28 cellular contexts compared by ENCODE assay signal in genomic region chr15:92044510-92044909, GRCh38.
"Had no signal": no experiment of that assay in that cellular context is flagged by ENCODE, and none has a peak within 500 bp of the region (broad histone marks: within the 10 kb centered on the region; RNA-seq: fewer than 3 reads in every experiment).

No MANE protein-coding gene starts in this region.

- H3K36me3 Mint-ChIP-seq: activated CD8-positive, alpha-beta memory T cell treated with anti-CD3 and anti-CD28 coated beads, Interleukin-2, amount 10 ng/mL, durations not matched to agents 7 days and 5 days; activated naive CD4-positive, alpha-beta T cell treated with anti-CD3 and anti-CD28 coated beads, Interleukin-2, amount 50 U/mL, for 72 hours had no signal

- H3K4me1 ChIP-seq: body of pancreas, SJCRH30 had no signal

- H3K9me3 Mint-ChIP-seq: activated B cell treated with CpG ODN at 0.5 μM for 24 hours; activated naive CD8-positive, alpha-beta T cell treated with anti-CD3 and anti-CD28 coated beads, Interleukin-2, amount 50 U/mL, for 24 hours; activated T-cell treated with anti-CD3 and anti-CD28 coated beads, Interleukin-2, amount 50 U/mL, for 24 hours; T-helper 1 cell treated with Interleukin-12 subunit alpha and Interleukin-12 subunit beta and Interleukin-4 antibody, amounts not matched to agents 30 μg/mL and 1 μg/mL, for 36 hours had no signal

- H3K36me3 ChIP-seq: ascending aorta, SJCRH30 had no signal

- H3K27me3 ChIP-seq: ascending aorta, body of pancreas, SJCRH30 had no signal

- DNase-seq: activated B cell treated with CpG ODN at 0.5 μM for 24 hours; activated CD4-positive, alpha-beta T cell treated with anti-CD3 and anti-CD28 coated beads for 1 hour; activated CD4-positive, alpha-beta T cell treated with anti-CD3 and anti-CD28 coated beads, Interleukin-2, amount 10 ng/mL, durations not matched to agents 24 days and 14 days; activated CD4-positive, alpha-beta T cell treated with anti-CD3 and anti-CD28 coated beads, Interleukin-2, amount 50 U/mL, for 48 hours; activated CD8-positive, alpha-beta memory T cell treated with anti-CD3 and anti-CD28 coated beads, Interleukin-2, amount 10 ng/mL, durations not matched to agents 7 days and 5 days; activated effector memory CD4-positive, alpha-beta T cell treated with anti-CD3 and anti-CD28 coated beads, Interleukin-2, amount 50 U/mL, for 16 hours; activated naive CD4-positive, alpha-beta T cell treated with Interleukin-2 at 50 U/mL for 16 hours; activated naive CD8-positive, alpha-beta T cell treated with anti-CD3 and anti-CD28 coated beads, Interleukin-2, amount 50 U/mL, for 24 hours; activated T-cell treated with anti-CD3 and anti-CD28 coated beads, Interleukin-2, amount 50 U/mL, for 24 hours; amniotic stem cell; body of pancreas; IMR-90; KG1; NCI-H1092; NCI-H1417; NCI-H1694 treated with DMSO at 0.1 percent for 48 hours; NCI-H2029 treated with DMSO at 0.1 percent for 48 hours; NCI-H345; NCI-H510A; NCI-H526 treated with DMSO at 0.1 percent for 48 hours; NCI-H82; SJCRH30; SK-N-SH; T-helper 9 cell had no signal

- H3K27ac ChIP-seq: ascending aorta, body of pancreas, SJCRH30 had no signal

- H3K9ac ChIP-seq: SK-N-SH had no signal

- H3K4me2 ChIP-seq: SK-N-SH had no signal

- ATAC-seq: activated CD8-positive, alpha-beta memory T cell treated with anti-CD3 and anti-CD28 coated beads, Interleukin-2, amount 10 ng/mL, durations not matched to agents 7 days and 5 days; activated naive CD4-positive, alpha-beta T cell treated with anti-CD3 and anti-CD28 coated beads, Interleukin-2, amount 50 U/mL, for 72 hours; activated naive CD8-positive, alpha-beta T cell treated with anti-CD3 and anti-CD28 coated beads, Interleukin-2, amount 50 U/mL, for 24 hours; body of pancreas had no signal

- H3K27ac Mint-ChIP-seq: activated B cell treated with CpG ODN at 0.5 μM for 24 hours; activated CD4-positive, alpha-beta T cell treated with anti-CD3 and anti-CD28 coated beads, Interleukin-2, amount 10 ng/mL, durations not matched to agents 24 days and 14 days; activated CD8-positive, alpha-beta memory T cell treated with anti-CD3 and anti-CD28 coated beads, Interleukin-2, amount 10 ng/mL, durations not matched to agents 7 days and 5 days; activated naive CD8-positive, alpha-beta T cell treated with anti-CD3 and anti-CD28 coated beads, Interleukin-2, amount 50 U/mL, for 24 hours; activated T-cell treated with anti-CD3 and anti-CD28 coated beads, Interleukin-2, amount 50 U/mL, for 24 hours; activated T-helper 1 cell treated with anti-CD3 and anti-CD28 coated beads, Interleukin-12 subunit alpha, Interleukin-12 subunit beta, Interleukin-2, Interleukin-4 antibody, amounts not matched to agents 30 ng/mL and 10 ng/mL and 1 ng/mL, durations not matched to agents 14 hours and 24 hours and 36 hours; T-helper 1 cell treated with Interleukin-12 subunit alpha and Interleukin-12 subunit beta and Interleukin-4 antibody, amounts not matched to agents 30 μg/mL and 1 μg/mL, for 36 hours had no signal

- H3K4me3 ChIP-seq: ascending aorta, body of pancreas, SJCRH30 had no signal

- H3K27me3 Mint-ChIP-seq: activated B cell treated with CpG ODN at 0.5 μM for 24 hours; activated CD4-positive, alpha-beta T cell treated with anti-CD3 and anti-CD28 coated beads, Interleukin-2, amount 10 ng/mL, durations not matched to agents 24 days and 14 days; activated CD8-positive, alpha-beta memory T cell treated with anti-CD3 and anti-CD28 coated beads, Interleukin-2, amount 10 ng/mL, durations not matched to agents 7 days and 5 days; activated naive CD8-positive, alpha-beta T cell treated with anti-CD3 and anti-CD28 coated beads, Interleukin-2, amount 50 U/mL, for 24 hours; activated T-cell treated with anti-CD3 and anti-CD28 coated beads, Interleukin-2, amount 50 U/mL, for 24 hours had no signal

- H3K9me3 ChIP-seq: ascending aorta, body of pancreas, SJCRH30, SK-N-SH had no signal

- H3K4me1 Mint-ChIP-seq: activated B cell treated with CpG ODN at 0.5 μM for 24 hours had no signal

- H3K4me3 Mint-ChIP-seq: activated B cell treated with CpG ODN at 0.5 μM for 24 hours; activated CD4-positive, alpha-beta T cell treated with anti-CD3 and anti-CD28 coated beads, Interleukin-2, amount 10 ng/mL, durations not matched to agents 24 days and 14 days; activated CD8-positive, alpha-beta memory T cell treated with anti-CD3 and anti-CD28 coated beads, Interleukin-2, amount 10 ng/mL, durations not matched to agents 7 days and 5 days; activated naive CD8-positive, alpha-beta T cell treated with anti-CD3 and anti-CD28 coated beads, Interleukin-2, amount 50 U/mL, for 24 hours; activated T-cell treated with anti-CD3 and anti-CD28 coated beads, Interleukin-2, amount 50 U/mL, for 24 hours; activated T-helper 1 cell treated with anti-CD3 and anti-CD28 coated beads, Interleukin-12 subunit alpha, Interleukin-12 subunit beta, Interleukin-2, Interleukin-4 antibody, amounts not matched to agents 30 ng/mL and 10 ng/mL and 1 ng/mL, durations not matched to agents 14 hours and 24 hours and 36 hours; T-helper 1 cell treated with Interleukin-12 subunit alpha and Interleukin-12 subunit beta and Interleukin-4 antibody, amounts not matched to agents 30 μg/mL and 1 μg/mL, for 36 hours had no signal
